13 cellular contexts compared by ENCODE assay signal in genomic region chr18:78979682-78980278, GRCh38. TPM values are rescaled to one million over a fixed set of nuclear protein-coding genes. Genes with fewer than 3 reads are reported as not detected.
DNase-seq lines count a peak whose midpoint lies in the region; ATAC-seq and TF ChIP-seq lines count a peak whose summit lies in the region.
"Had no signal": no experiment of that assay in that cellular context is flagged by ENCODE, and none has a peak within 500 bp of the region (broad histone marks: within the 10 kb centered on the region; RNA-seq: fewer than 3 reads in every experiment).

SALL3 (plus strand) TSS chr18:78979818; CDS start chr18:78980275, 457 bp downstream.

- H2AK5ac ChIP-seq in mesenchymal stem cell (ENCODE audit: low read length, severe bottlenecking): no peak within 1 kb of the TSS

- H3K27me3 ChIP-seq in left ventricle myocardium inferior (ENCODE audit: low read depth) (peaks cover 96% of the 10 kb centered on the region), mesenchymal stem cell (ENCODE audit: control insufficient read depth in 1 of 2, insufficient read depth in 1 of 2, low read length in 2 of 2) (peaks cover 64 to 79% of the 10 kb centered on the region in 2 experiments), body of pancreas (peaks cover 0 to 14% of the 10 kb centered on the region in 2 donors)

- no peak within 1 kb of the TSS for H2BK120ac ChIP-seq in mesenchymal stem cell (ENCODE audit: low read depth, low read length)

- peaks cover 64% of the 10 kb centered on the region for H3K4me1 Mint-ChIP-seq in brain

- H3K36me3 Mint-ChIP-seq in brain: no peaks in the 10 kb centered on the region
- H3K36me3 Mint-ChIP-seq: CD4-positive, CD25-positive, alpha-beta regulatory T cell had no signal

- H3K4me2 ChIP-seq in mesenchymal stem cell (ENCODE audit: low read length, poor library complexity, severe bottlenecking): peak within 1 kb of the TSS; percentile 74

- no peak within 1 kb of the TSS for H3K4ac ChIP-seq in mesenchymal stem cell (ENCODE audit: low read depth in 1 of 2, low read length in 2 of 2)

- intact Hi-C loops in left ventricle myocardium inferior (cut with micrococcal nuclease): no loop called here
- intact Hi-C loops in cardiac septum (cut with DNase I): no loop called here
- intact Hi-C loops in body of pancreas (cut with DNase I): no loop called here

- H3K18ac ChIP-seq in mesenchymal stem cell (ENCODE audit: low read depth in 1 of 2, low read length in 2 of 2): no peak within 1 kb of the TSS

- H3K9ac ChIP-seq in mesenchymal stem cell (ENCODE audit: low read length): no peak within 1 kb of the TSS

- H3K9me3 Mint-ChIP-seq in brain: peaks cover 0 to 5% (median 0%) of the 10 kb centered on the region in 5 experiments

- H3K27me3 Mint-ChIP-seq in brain: peaks cover 80% of the 10 kb centered on the region

- no peaks in the 10 kb centered on the region for H3K79me1 ChIP-seq in mesenchymal stem cell (replicated peaks; ENCODE audit: low read length, poor library complexity, severe bottlenecking)

- no peak within 1 kb of the TSS for H4K91ac ChIP-seq in mesenchymal stem cell (ENCODE audit: low read length)

- DNase-seq in left ventricle myocardium inferior: no peak
- DNase-seq in cardiac septum (ENCODE audit: low spot score): no peak
- DNase-seq in mesenchymal stem cell: no peak
- DNase-seq in NCI-H2171 (lab: John Stamatoyannopoulos, UW): no peak
- no peak for DNase-seq in body of pancreas
- DNase-seq in ureter (ENCODE audit: low spot score): no peak
- DNase-seq: activated CD4-positive, alpha-beta T cell treated with anti-CD3 and anti-CD28 coated beads for 4 hours; CD4-positive, CD25-positive, alpha-beta regulatory T cell had no signal

- H3K4me3 ChIP-seq in left ventricle myocardium inferior (peak within 1 kb of the TSS; percentile 52), mesenchymal stem cell (ENCODE audit: insufficient read depth in 1 of 2, low read depth in 1 of 2, low read length in 2 of 2) (no peak within 1 kb of the TSS), body of pancreas (no peak within 1 kb of the TSS)
- H3K4me3 ChIP-seq: GM12878 had no signal

- no peak within 1 kb of the TSS for H3K14ac ChIP-seq in mesenchymal stem cell (ENCODE audit: low read length in 2 of 2)

- H3K23ac ChIP-seq in mesenchymal stem cell (ENCODE audit: low read length in 2 of 2): no peak within 1 kb of the TSS

- H4K8ac ChIP-seq in mesenchymal stem cell (ENCODE audit: low read length): no peak within 1 kb of the TSS

- no peak within 1 kb of the TSS for H2AFZ ChIP-seq in mesenchymal stem cell (ENCODE audit: low read depth, low read length)

- WGBS in mesenchymal stem cell: 1% methylated on average over 71 of the region's 111 CpGs
- WGBS in body of pancreas, 2 donors: 3% methylated on average over 81 of the region's 111 CpGs; no CpG with 5 or more reads in 1 of the 2 donors

- no peak within 1 kb of the TSS for H3K27ac Mint-ChIP-seq in brain
- H3K27ac Mint-ChIP-seq: CD4-positive, CD25-positive, alpha-beta regulatory T cell had no signal

- H3K9me3 ChIP-seq in left ventricle myocardium inferior (replicated peaks) (no peaks in the 10 kb centered on the region), mesenchymal stem cell (ENCODE audit: control insufficient read depth, low read length) (peaks cover 3% of the 10 kb centered on the region), body of pancreas (no peaks in the 10 kb centered on the region)

- H2BK15ac ChIP-seq in mesenchymal stem cell (ENCODE audit: low read depth, poor library complexity, severe bottlenecking): no peak within 1 kb of the TSS

- no peak for TF ChIP-seq CTCF in left ventricle myocardium inferior (IDR thresholded peaks at IDR 0.05; ENCODE audit: borderline replicate concordance)
- TF ChIP-seq CTCF in brain (conservative IDR thresholded peaks at IDR 0.05): no peak
- no peak for TF ChIP-seq CTCF in body of pancreas (IDR thresholded peaks at IDR 0.05)

- H3K4me1 ChIP-seq in left ventricle myocardium inferior (peaks cover 22% of the 10 kb centered on the region), mesenchymal stem cell (ENCODE audit: control insufficient read depth, insufficient read depth, low read depth, low read length) (peaks cover 21% of the 10 kb centered on the region), body of pancreas (peaks cover 20% of the 10 kb centered on the region)

- H3K27ac ChIP-seq in left ventricle myocardium inferior (replicated peaks) (no peak within 1 kb of the TSS), mesenchymal stem cell (ENCODE audit: low read length, poor library complexity, severe bottlenecking) (no peak within 1 kb of the TSS), body of pancreas (no peak within 1 kb of the TSS)

- no peak for ATAC-seq in body of pancreas
- ATAC-seq in HG03457 (IDR thresholded peaks at IDR 0.05; ENCODE audit: unreplicated experiment): no peak
- ATAC-seq: GM12878, Panc1 had no signal

- H3K36me3 ChIP-seq in left ventricle myocardium inferior (no peaks in the 10 kb centered on the region), mesenchymal stem cell (ENCODE audit: control insufficient read depth in 1 of 2, insufficient read depth in 2 of 2, low read depth in 1 of 2, low read length in 2 of 2) (no peaks in the 10 kb centered on the region), body of pancreas (replicated peaks in 1 of 2; ENCODE audit: insufficient read depth in 1 of 2, low read depth in 2 of 2) (no peaks in the 10 kb centered on the region)

- no peak for TF ChIP-seq POLR2A in body of pancreas (IDR thresholded peaks at IDR 0.05)

- H2BK5ac ChIP-seq in mesenchymal stem cell (ENCODE audit: low read depth, low read length, poor library complexity, severe bottlenecking): no peak within 1 kb of the TSS

- peak within 1 kb of the TSS; percentile 71 to 89 (median 83) for H3K4me3 Mint-ChIP-seq in brain

- H2BK12ac ChIP-seq in mesenchymal stem cell (ENCODE audit: low read length in 2 of 2): no peak within 1 kb of the TSS

RNA-seq across cellular contexts. Expression of gene SALL3, which starts in this region (rescaled TPM):
- total RNA-seq in left ventricle myocardium inferior (0.36 TPM), cardiac septum (0.30 TPM), body of pancreas (not detected), ureter (0.44 TPM)
- polyA plus RNA-seq in brain (ENCODE audit: insufficient read depth, low read depth, low replicate concordance): 4.7 TPM
- not detected for polyA plus RNA-seq in mesenchymal stem cell (2013, experiment 1 of 2)
- polyA plus RNA-seq in mesenchymal stem cell (2013, experiment 2 of 2): not detected
- total RNA-seq: CD4-positive, CD25-positive, alpha-beta regulatory T cell; LHCN-M2 had no signal
- polyA plus RNA-seq: CD4-positive, CD25-positive, alpha-beta regulatory T cell had no signal
